In genomic region chr11:44565008-44565745, GRCh38 we compare ENCODE assay signal across 8 cellular contexts. TPM values are rescaled to one million over a fixed set of nuclear protein-coding genes. Genes with fewer than 3 reads are reported as not detected.
DNase-seq lines count a peak whose midpoint lies in the region; ATAC-seq and TF ChIP-seq lines count a peak whose summit lies in the region.

Gene CD82, plus strand, starts transcription at chr11:44565663. Its CDS starts 29,000 bp downstream, at chr11:44594663.

- H3K4me1 ChIP-seq in left ventricle myocardium inferior (peaks cover 67% of the 10 kb centered on the region), prostate gland (replicated peaks) (peaks cover 8% of the 10 kb centered on the region), urinary bladder (ENCODE audit: insufficient read depth) (no peaks in the 10 kb centered on the region)

- H3K27ac ChIP-seq in left ventricle myocardium inferior (replicated peaks), result peak within 1 kb of the TSS; percentile 98
- H3K27ac ChIP-seq in prostate gland, result peak within 1 kb of the TSS; percentile 96 to 99
- H3K27ac ChIP-seq in urinary bladder (ENCODE audit: low read depth), result peak within 1 kb of the TSS; percentile 97

- H3K4me3 Mint-ChIP-seq in T-helper 1 cell treated with Interleukin-12 subunit alpha and Interleukin-12 subunit beta and Interleukin-4 antibody, amounts not matched to agents 30 μg/mL and 1 μg/mL, for 36 hours, result peak within 1 kb of the TSS; percentile 91

- peak; percentile 10 for TF ChIP-seq CTCF in GM13977 (IDR thresholded peaks at IDR 0.05; ENCODE audit: extremely low read depth, insufficient read depth, missing control alignments)
- peak; percentile 54 for TF ChIP-seq CTCF in left ventricle myocardium inferior (IDR thresholded peaks at IDR 0.05; ENCODE audit: borderline replicate concordance)
- peak in 3 of 4 experiments; percentile 17 to 52 (median 45) for TF ChIP-seq CTCF in prostate gland (IDR thresholded peaks at IDR 0.05)

- WGBS in prostate gland, result 2% methylated on average over 56 of the region's 65 CpGs
- under 1% methylated on average over 64 of the region's 65 CpGs for WGBS in urinary bladder

- peak; percentile 67 for ATAC-seq in HG02884 (IDR thresholded peaks at IDR 0.05; ENCODE audit: unreplicated experiment)

- H3K9me3 Mint-ChIP-seq in T-helper 1 cell treated with Interleukin-12 subunit alpha and Interleukin-12 subunit beta and Interleukin-4 antibody, amounts not matched to agents 30 μg/mL and 1 μg/mL, for 36 hours, result no peaks in the 10 kb centered on the region

- H3K4me3 ChIP-seq in left ventricle myocardium inferior (peak within 1 kb of the TSS; percentile 77), prostate gland (peak within 1 kb of the TSS; percentile 51 to 56), urinary bladder (ENCODE audit: low read depth, low read length) (peak within 1 kb of the TSS; percentile 35)

- peaks cover 42% of the 10 kb centered on the region for H3K4me1 Mint-ChIP-seq in T-helper 1 cell treated with Interleukin-12 subunit alpha and Interleukin-12 subunit beta and Interleukin-4 antibody, amounts not matched to agents 30 μg/mL and 1 μg/mL, for 36 hours (ENCODE audit: low read depth)

- peak; percentile 97 for TF ChIP-seq POLR2A in prostate gland (IDR thresholded peaks at IDR 0.05)

- no peaks in the 10 kb centered on the region for H3K27me3 Mint-ChIP-seq in T-helper 1 cell treated with Interleukin-12 subunit alpha and Interleukin-12 subunit beta and Interleukin-4 antibody, amounts not matched to agents 30 μg/mL and 1 μg/mL, for 36 hours (ENCODE audit: low read depth)

- DNase-seq in GM13977 (ENCODE audit: low spot score) (peak; percentile 98), NCI-H146 treated with DMSO at 0.1 percent for 48 hours (lab: John Stamatoyannopoulos, UW; ENCODE audit: unreplicated experiment) (peak; percentile 94), amniotic stem cell (lab: John Stamatoyannopoulos, UW) (peak; percentile 99), left ventricle myocardium inferior (peak; percentile 100), prostate gland (ENCODE audit: low spot score) (peak; percentile 100)

- intact Hi-C loops in left ventricle myocardium inferior (cut with micrococcal nuclease), result no loop called here
- intact Hi-C loops in prostate gland (cut with DNase I), result loop anchor here (2.0 to 10.0 kb wide), 3 partner anchors 28 to 332 kb away; partner anchors contain the start of gene TSPAN18

- H3K27me3 ChIP-seq in left ventricle myocardium inferior (ENCODE audit: low read depth), result no peaks in the 10 kb centered on the region
- no peaks in the 10 kb centered on the region for H3K27me3 ChIP-seq in prostate gland (replicated peaks; ENCODE audit: insufficient read depth)

- peaks cover 22% of the 10 kb centered on the region for H3K36me3 Mint-ChIP-seq in T-helper 1 cell treated with Interleukin-12 subunit alpha and Interleukin-12 subunit beta and Interleukin-4 antibody, amounts not matched to agents 30 μg/mL and 1 μg/mL, for 36 hours (ENCODE audit: low read depth)

- H3K9me3 ChIP-seq in left ventricle myocardium inferior (replicated peaks) (no peaks in the 10 kb centered on the region), prostate gland (no peaks in the 10 kb centered on the region)

- H3K36me3 ChIP-seq in left ventricle myocardium inferior (no peaks in the 10 kb centered on the region), prostate gland (no peaks in the 10 kb centered on the region), urinary bladder (ENCODE audit: insufficient read depth) (no peaks in the 10 kb centered on the region)

- H3K27ac Mint-ChIP-seq in T-helper 1 cell treated with Interleukin-12 subunit alpha and Interleukin-12 subunit beta and Interleukin-4 antibody, amounts not matched to agents 30 μg/mL and 1 μg/mL, for 36 hours, result peak within 1 kb of the TSS; percentile 87

- in situ Hi-C loops in GM13977 (cut with MboI; ENCODE audit: low pct_unique_long_range_greater_than_20kb, low sequenced_read_pairs, unreplicated experiment), result no loop called here

RNA-seq across cellular contexts. Expression of gene CD82, which starts in this region (rescaled TPM):
- total RNA-seq in left ventricle myocardium inferior (49.6 TPM), prostate gland (10 to 100 TPM; 35.1 to 54.6 TPM), urinary bladder (13.1 TPM)
- polyA plus RNA-seq in urinary bladder, result 37.4 TPM

Comparison
In these comparisons a context has a peak if more than half of its experiments do, and no peak if none do; other contexts are left out.
1. Peak in every context shown above with its lines: DNase-seq, ATAC-seq, H3K4me3 ChIP-seq and H3K27ac ChIP-seq.